Comparison of ENCODE assay signal across 15 cellular contexts in genomic region chr2:20496069-20496468, GRCh38. TPM values are rescaled to one million over a fixed set of nuclear protein-coding genes. Genes with fewer than 3 reads are reported as not detected.
DNase-seq lines count a peak whose midpoint lies in the region; ATAC-seq and TF ChIP-seq lines count a peak whose summit lies in the region.
"Had no signal": no experiment of that assay in that cellular context is flagged by ENCODE, and none has a peak within 500 bp of the region (broad histone marks: within the 10 kb centered on the region; RNA-seq: fewer than 3 reads in every experiment).

No MANE protein-coding gene starts in this region.

- no peak overlapping the region for H3K4me3 Mint-ChIP-seq in activated CD4-positive, alpha-beta T cell treated with anti-CD3 and anti-CD28 coated beads, Interleukin-2, amount 10 ng/mL, durations not matched to agents 7 days and 5 days
- H3K4me3 Mint-ChIP-seq: brain, neural progenitor cell had no signal

- peaks cover 5% of the 10 kb centered on the region for H3K4me1 Mint-ChIP-seq in activated CD4-positive, alpha-beta T cell treated with anti-CD3 and anti-CD28 coated beads, Interleukin-2, amount 10 ng/mL, durations not matched to agents 7 days and 5 days

- intact Hi-C loops in A673 (cut with micrococcal nuclease; ENCODE audit: unreplicated experiment), result no loop called here

- no peaks in the 10 kb centered on the region for H3K4me1 ChIP-seq in A673 (ENCODE audit: insufficient read depth, low read length, poor library complexity, severe bottlenecking)
- H3K4me1 ChIP-seq: neural progenitor cell had no signal

- ATAC-seq in HG03432 (IDR thresholded peaks at IDR 0.05; ENCODE audit: unreplicated experiment) (no peak), GM18909 (IDR thresholded peaks at IDR 0.05; ENCODE audit: poor library complexity, unreplicated experiment) (no peak)

- H3K36me3 ChIP-seq in A673 (ENCODE audit: insufficient read depth, low read length, poor library complexity, severe bottlenecking), result no peaks in the 10 kb centered on the region
- H3K36me3 ChIP-seq: BLaER1, neural progenitor cell, vagina had no signal

- no peaks in the 10 kb centered on the region for H3K9me3 ChIP-seq in A673 (ENCODE audit: low read depth, low read length, poor library complexity, severe bottlenecking)
- H3K9me3 ChIP-seq: BLaER1, vagina had no signal

- H3K27ac ChIP-seq in epithelial cell of prostate (peak overlapping the region; percentile 12), A673 (ENCODE audit: low read depth, low read length, poor library complexity, severe bottlenecking) (no peak overlapping the region)
- H3K27ac ChIP-seq: BLaER1, neural progenitor cell, vagina had no signal

- CTCF ChIA-PET in A673 (lab: Charles Lee), result no interaction called here
- CTCF ChIA-PET in activated CD4-positive, alpha-beta T cell treated with anti-CD3 and anti-CD28 coated beads, Interleukin-2, amount 10 ng/mL, durations not matched to agents 7 days and 5 days (lab: Charles Lee), result no interaction called here

- no TSS peak for BruUV-seq in A673 (replicated peaks; lab: Mats Ljungman, UMichigan)

- peak; percentile 56 for DNase-seq in AG08396 (ENCODE audit: low spot score)
- peak; percentile 26 for DNase-seq in NCI-H460 (ENCODE audit: extremely low read depth, low read depth)
- no peak for DNase-seq in epithelial cell of prostate (ENCODE audit: low read depth, low spot score)
- DNase-seq in myocyte (ENCODE audit: low read depth), result peak; percentile 91
- DNase-seq in A673 (ENCODE audit: low spot score), result no peak
- no peak for DNase-seq in activated CD4-positive, alpha-beta T cell treated with anti-CD3 and anti-CD28 coated beads, Interleukin-2, amount 10 ng/mL, durations not matched to agents 7 days and 5 days
- DNase-seq: activated CD8-positive, alpha-beta memory T cell treated with anti-CD3 and anti-CD28 coated beads for 24 hours; KBM-7; NCI-H226 had no signal

- H3K27me3 Mint-ChIP-seq in activated CD4-positive, alpha-beta T cell treated with anti-CD3 and anti-CD28 coated beads, Interleukin-2, amount 10 ng/mL, durations not matched to agents 7 days and 5 days, result no peaks in the 10 kb centered on the region

- no peaks in the 10 kb centered on the region for H3K27me3 ChIP-seq in A673 (replicated peaks; ENCODE audit: insufficient read depth, low read depth, low read length, poor library complexity)
- H3K27me3 ChIP-seq: neural progenitor cell, vagina had no signal

- no peaks in the 10 kb centered on the region for H3K36me3 Mint-ChIP-seq in activated CD4-positive, alpha-beta T cell treated with anti-CD3 and anti-CD28 coated beads, Interleukin-2, amount 10 ng/mL, durations not matched to agents 7 days and 5 days (ENCODE audit: low read depth)
- H3K36me3 Mint-ChIP-seq: brain, neural progenitor cell had no signal

- no peak for TF ChIP-seq CTCF in A673 (conservative IDR thresholded peaks at IDR 0.05; ENCODE audit: low read depth, low read length)

- no peak overlapping the region for H3K4me3 ChIP-seq in A673 (ENCODE audit: low read depth, low read length, poor library complexity, severe bottlenecking)
- H3K4me3 ChIP-seq: BLaER1, neural progenitor cell, vagina had no signal

- no peaks in the 10 kb centered on the region for H3K9me3 Mint-ChIP-seq in activated CD4-positive, alpha-beta T cell treated with anti-CD3 and anti-CD28 coated beads, Interleukin-2, amount 10 ng/mL, durations not matched to agents 7 days and 5 days
- H3K9me3 Mint-ChIP-seq: neural progenitor cell had no signal

- H3K27ac Mint-ChIP-seq in activated CD4-positive, alpha-beta T cell treated with anti-CD3 and anti-CD28 coated beads, Interleukin-2, amount 10 ng/mL, durations not matched to agents 7 days and 5 days, result no peak overlapping the region
- H3K27ac Mint-ChIP-seq: neural progenitor cell had no signal

- POLR2A ChIA-PET in A673 (lab: Charles Lee; ENCODE audit: low non-redundant PET), result no interaction called here
- POLR2A ChIA-PET in activated CD4-positive, alpha-beta T cell treated with anti-CD3 and anti-CD28 coated beads, Interleukin-2, amount 10 ng/mL, durations not matched to agents 7 days and 5 days (lab: Charles Lee), result no interaction called here

RNA-seq across cellular contexts. Expression of gene RHOB, which starts 49.2 kb away (rescaled TPM):
- total RNA-seq in NCI-H460 (2014; rRNA removed; shearing (Covaris generic)), result 645 and 764 TPM in 2 replicates
- polyA plus RNA-seq in NCI-H460 (2014; cell fraction: nucleus; rRNA removed), result 377 and 453 TPM in 2 replicates
- total RNA-seq in myocyte (84.0 and 150 TPM in 2 replicates), A673 (2021) (24.1 and 31.5 TPM in 2 replicates)
- 142 TPM for polyA plus RNA-seq in myocyte (2012)
- total RNA-seq in activated CD4-positive, alpha-beta T cell treated with anti-CD3 and anti-CD28 coated beads, Interleukin-2, amount 10 ng/mL, durations not matched to agents 7 days and 5 days, result under 1 TPM; 0.52 to 0.67 TPM

Comparison
In these comparisons a context has a peak if more than half of its experiments do, and no peak if none do; other contexts are left out.
1. DNase-seq: peak in AG08396 (single experiment), NCI-H460 (single experiment) and myocyte (single experiment); none in epithelial cell of prostate (single experiment), A673 (single experiment) and activated CD4-positive, alpha-beta T cell treated with anti-CD3 and anti-CD28 coated beads, Interleukin-2, amount 10 ng/mL, durations not matched to agents 7 days and 5 days (single experiment).
2. RNA of gene RHOB, which starts 49.2 kb away (total RNA-seq): 645 to 764 TPM in NCI-H460, 84.0 to 150 TPM in myocyte and 24.1 to 31.5 TPM in A673; 0.52 to 0.67 TPM in activated CD4-positive, alpha-beta T cell treated with anti-CD3 and anti-CD28 coated beads, Interleukin-2, amount 10 ng/mL, durations not matched to agents 7 days and 5 days; every median in the first group is over 10 times any median in the second.